Comparison of ENCODE assay signal across 30 cellular contexts in genomic region chr14:70741482-70741881, GRCh38.
"Had no signal": no experiment of that assay in that cellular context is flagged by ENCODE, and none has a peak within 500 bp of the region (broad histone marks: within the 10 kb centered on the region; RNA-seq: fewer than 3 reads in every experiment).

No MANE protein-coding gene starts in this region.

- H3K4me3 ChIP-seq: body of pancreas, esophagus muscularis mucosa, gastrocnemius medialis, heart left ventricle had no signal

- H3K4me3 Mint-ChIP-seq: activated CD8-positive, alpha-beta T cell treated with anti-CD3 and anti-CD28 coated beads for 36 hours; activated naive CD8-positive, alpha-beta T cell; activated T-cell treated with anti-CD3 and anti-CD28 coated beads, Interleukin-2, amount 50 U/mL, for 4 hours; activated T-helper 17 cell treated with anti-CD3 and anti-CD28 coated beads, Interleukin-2, amount 50 U/mL, for 72 hours; effector memory CD8-positive, alpha-beta T cell; WTC11 had no signal

- H3K27ac ChIP-seq: body of pancreas, esophagus muscularis mucosa, foreskin keratinocyte, gastrocnemius medialis, heart left ventricle, VCaP had no signal

- H3K27ac Mint-ChIP-seq: activated CD8-positive, alpha-beta T cell treated with anti-CD3 and anti-CD28 coated beads for 36 hours; activated naive CD8-positive, alpha-beta T cell; activated T-helper 17 cell treated with anti-CD3 and anti-CD28 coated beads, Interleukin-2, amount 50 U/mL, for 72 hours; effector memory CD8-positive, alpha-beta T cell had no signal

- H3K27me3 Mint-ChIP-seq: activated CD8-positive, alpha-beta T cell treated with anti-CD3 and anti-CD28 coated beads for 36 hours; activated naive CD8-positive, alpha-beta T cell; activated T-helper 17 cell treated with anti-CD3 and anti-CD28 coated beads, Interleukin-2, amount 50 U/mL, for 72 hours; effector memory CD8-positive, alpha-beta T cell had no signal

- H3K9me3 ChIP-seq: body of pancreas, esophagus muscularis mucosa, gastrocnemius medialis, heart left ventricle had no signal

- H3K4me1 ChIP-seq: body of pancreas, esophagus muscularis mucosa, foreskin keratinocyte, gastrocnemius medialis, heart left ventricle had no signal

- H3K36me3 ChIP-seq: gastrocnemius medialis, heart left ventricle had no signal

- ATAC-seq: activated CD8-positive, alpha-beta T cell treated with anti-CD3 and anti-CD28 coated beads for 36 hours; activated T-cell treated with anti-CD3 and anti-CD28 coated beads, Interleukin-2, amount 50 U/mL, for 4 hours; activated T-helper 17 cell treated with anti-CD3 and anti-CD28 coated beads, Interleukin-2, amount 50 U/mL, for 72 hours; body of pancreas; effector memory CD8-positive, alpha-beta T cell; foreskin keratinocyte; gastrocnemius medialis; heart left ventricle had no signal

- H3K9me3 Mint-ChIP-seq: activated CD8-positive, alpha-beta T cell treated with anti-CD3 and anti-CD28 coated beads for 36 hours; activated T-cell treated with anti-CD3 and anti-CD28 coated beads, Interleukin-2, amount 50 U/mL, for 4 hours; activated T-helper 17 cell treated with anti-CD3 and anti-CD28 coated beads, Interleukin-2, amount 50 U/mL, for 72 hours; effector memory CD8-positive, alpha-beta T cell; WTC11 had no signal

- H3K4me1 Mint-ChIP-seq: activated T-helper 17 cell treated with anti-CD3 and anti-CD28 coated beads, Interleukin-2, amount 50 U/mL, for 72 hours; WTC11 had no signal

- DNase-seq: activated CD4-positive, alpha-beta T cell treated with anti-CD3 and anti-CD28 coated beads for 48 hours; activated CD4-positive, alpha-beta T cell treated with anti-CD3 and anti-CD28 coated beads, Interleukin-2, amount 50 U/mL, for 1 hour; activated CD4-positive, alpha-beta T cell treated with anti-CD3 and anti-CD28 coated beads, Interleukin-2, amount 50 U/mL, for 48 hours; activated CD8-positive, alpha-beta memory T cell treated with anti-CD3 and anti-CD28 coated beads for 24 hours; activated CD8-positive, alpha-beta T cell treated with anti-CD3 and anti-CD28 coated beads for 36 hours; activated effector memory CD4-positive, alpha-beta T cell treated with Interleukin-2 at 50 U/mL for 16 hours; activated gamma-delta T cell treated with Interleukin-2 at 50 U/mL for 16 hours; activated naive CD4-positive, alpha-beta T cell treated with anti-CD3 and anti-CD28 coated beads, Interleukin-2, amount 50 U/mL, for 16 hours; activated naive CD4-positive, alpha-beta T cell treated with Interleukin-2 at 50 U/mL for 16 hours; activated T-cell treated with anti-CD3 and anti-CD28 coated beads, Interleukin-2, amount 50 U/mL, for 4 hours; amygdala; aorta; body of pancreas; caudate nucleus; cortex of kidney; dermis blood vessel endothelial cell; effector CD4-positive, alpha-beta T cell; effector memory CD8-positive, alpha-beta T cell; erythroblast; foreskin keratinocyte; gastrocnemius medialis; glutamatergic neuron; heart left ventricle; T-helper 1 cell; T-helper 2 cell had no signal
